In the genomic region with DNA sequence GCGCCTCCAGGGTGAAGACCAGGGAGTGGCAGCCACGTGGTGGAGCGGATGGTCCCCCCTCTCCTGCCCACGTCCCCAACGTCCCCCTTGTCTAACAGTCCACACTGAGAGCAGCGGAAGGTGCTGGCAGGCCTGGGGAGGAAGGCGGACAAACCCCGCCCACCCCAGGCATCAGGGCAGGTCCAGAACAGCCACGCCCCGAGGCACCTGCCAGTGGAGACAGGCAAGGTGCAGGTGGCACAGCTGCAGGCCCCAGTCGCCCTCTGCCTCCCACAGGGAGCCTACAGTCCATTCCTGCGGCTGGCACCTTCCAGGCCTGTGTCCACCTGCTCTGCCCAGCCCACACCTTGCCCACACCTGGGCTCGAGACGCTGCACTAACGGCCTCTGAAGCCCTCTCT, we compare ENCODE assay signal across 21 cellular contexts. TPM values are rescaled to one million over a fixed set of nuclear protein-coding genes. Genes with fewer than 3 reads are reported as not detected.
DNase-seq lines count a peak whose midpoint lies in the region; ATAC-seq and TF ChIP-seq lines count a peak whose summit lies in the region.
"Had no signal": no experiment of that assay in that cellular context is flagged by ENCODE, and none has a peak within 500 bp of the region (broad histone marks: within the 10 kb centered on the region; RNA-seq: fewer than 3 reads in every experiment).

No MANE protein-coding gene starts in this region.

- CTCF ChIA-PET in Calu3 (lab: Charles Lee) = no interaction called here

- H3K9me3 Mint-ChIP-seq in Calu3 (ENCODE audit: low read depth, unreplicated experiment) = no peaks in the 10 kb centered on the region
- H3K9me3 Mint-ChIP-seq: CD8-positive, alpha-beta T cell had no signal

- peaks cover 15% of the 10 kb centered on the region for H3K4me1 Mint-ChIP-seq in Calu3 (ENCODE audit: low read depth, unreplicated experiment)

- peak overlapping the region; percentile 37 for H3K27ac ChIP-seq in OCI-LY1 (ENCODE audit: low read depth, low read length, poor library complexity, severe bottlenecking)
- H3K27ac ChIP-seq in transverse colon = no peak overlapping the region
- H3K27ac ChIP-seq in prostate gland = no peak overlapping the region
- H3K27ac ChIP-seq: PC-9 had no signal

- no peaks in the 10 kb centered on the region for H3F3A ChIP-seq in OCI-LY1 (ENCODE audit: insufficient read depth, low read length)

- no peak for TF ChIP-seq CTCF in Calu3 (IDR thresholded peaks at IDR 0.05; ENCODE audit: unreplicated experiment)
- no peak for TF ChIP-seq CTCF in OCI-LY1 (IDR thresholded peaks at IDR 0.05; ENCODE audit: low read length)
- TF ChIP-seq CTCF in transverse colon (IDR thresholded peaks at IDR 0.05) = no peak
- no peak for TF ChIP-seq CTCF in prostate gland (IDR thresholded peaks at IDR 0.05)

- peak; percentile 62 for ATAC-seq in esophagus mucosa
- ATAC-seq in HG02885 (IDR thresholded peaks at IDR 0.05; ENCODE audit: poor library complexity, unreplicated experiment) = no peak
- ATAC-seq: CD8-positive, alpha-beta T cell; Right ventricle myocardium inferior had no signal

- TF ChIP-seq POLR2A in transverse colon (IDR thresholded peaks at IDR 0.05) (no peak), prostate gland (IDR thresholded peaks at IDR 0.05) (no peak)

- DNase-seq in Calu3 = peak; percentile 37
- DNase-seq in transverse colon = peak; percentile 70
- DNase-seq in GM19238 (ENCODE audit: insufficient read length, low spot score) = no peak
- no peak for DNase-seq in prostate gland (ENCODE audit: low spot score)
- DNase-seq: BE2C; CD8-positive, alpha-beta T cell; DMS 273 treated with DMSO at 0.1 percent for 48 hours; H7; IMR-90; Karpas-422; MG63; NCI-H1092 treated with DMSO at 0.1 percent for 48 hours; NCI-H345; NCI-H526 treated with DMSO at 0.1 percent for 48 hours; PC-9; SK-N-SH had no signal

- no peaks in the 10 kb centered on the region for H3K9me2 ChIP-seq in OCI-LY1 (ENCODE audit: low read depth, low read length)
- H3K9me2 ChIP-seq: SK-N-SH had no signal

- in situ Hi-C loops in transverse colon (cut with MboI; ENCODE audit: low pct_ligation_motif_present in 1 of 4, low pct_unique_long_range_greater_than_20kb in 1 of 4, low sequenced_read_pairs in 3 of 4) = no loop called here

- H4K20me1 ChIP-seq in OCI-LY1 (ENCODE audit: insufficient read depth, low read length) = no peaks in the 10 kb centered on the region

- no peaks in the 10 kb centered on the region for H3K27me3 Mint-ChIP-seq in Calu3 (ENCODE audit: unreplicated experiment)

- no peak overlapping the region for H2AFZ ChIP-seq in OCI-LY1 (ENCODE audit: low read length)
- H2AFZ ChIP-seq: PC-9 had no signal

- intact Hi-C loops in Calu3 (cut with micrococcal nuclease; ENCODE audit: unreplicated experiment) (no loop called here), transverse colon (cut with DNase I; ENCODE audit: low total_unique reads) (no loop called here), prostate gland (cut with DNase I) (no loop called here)

- no peak overlapping the region for H3K9ac ChIP-seq in OCI-LY1 (ENCODE audit: low read length)
- H3K9ac ChIP-seq: SK-N-SH had no signal

- H3K36me3 Mint-ChIP-seq in Calu3 (ENCODE audit: insufficient read depth, unreplicated experiment) = peaks cover 43% of the 10 kb centered on the region

- no peak overlapping the region; the same call in 1 of the 2 replicates for H3K4me2 ChIP-seq in OCI-LY1 (ENCODE audit: low read length)
- H3K4me2 ChIP-seq: PC-9, SK-N-SH had no signal

- H3K4me1 ChIP-seq in OCI-LY1 (ENCODE audit: insufficient read depth, low read length, severe bottlenecking) = peaks cover 12% of the 10 kb centered on the region
- no peaks in the 10 kb centered on the region for H3K4me1 ChIP-seq in transverse colon
- peaks cover 2% of the 10 kb centered on the region for H3K4me1 ChIP-seq in prostate gland (replicated peaks)
- H3K4me1 ChIP-seq: BE2C had no signal

- no peak overlapping the region for H3K4me3 Mint-ChIP-seq in Calu3 (ENCODE audit: low read depth, unreplicated experiment)
- H3K4me3 Mint-ChIP-seq: CD8-positive, alpha-beta T cell had no signal

- H3K9me3 ChIP-seq in OCI-LY1 (ENCODE audit: low read length) = no peaks in the 10 kb centered on the region
- H3K9me3 ChIP-seq in transverse colon = no peaks in the 10 kb centered on the region
- no peaks in the 10 kb centered on the region for H3K9me3 ChIP-seq in prostate gland
- H3K9me3 ChIP-seq: BE2C, MG63, SK-N-SH had no signal

- H3K27ac Mint-ChIP-seq in Calu3 (ENCODE audit: unreplicated experiment) = no peak overlapping the region
- H3K27ac Mint-ChIP-seq: CD8-positive, alpha-beta T cell had no signal

- no peak for TF ChIP-seq EP300 in transverse colon (IDR thresholded peaks at IDR 0.05; ENCODE audit: low read depth)

- WGBS in transverse colon (ENCODE audit: low coverage in 1 of 2), 2 donors = 72% methylated on average over 8 of the region's 15 CpGs; no CpG with 5 or more reads in 1 of the 2 donors
- 70% methylated on average over 15 of the region's 15 CpGs for WGBS in prostate gland

- H3K36me3 ChIP-seq in OCI-LY1 (ENCODE audit: insufficient read depth, low read length) (peaks cover 18% of the 10 kb centered on the region; the same call in 1 of the 2 replicates), transverse colon (no peaks in the 10 kb centered on the region), prostate gland (no peaks in the 10 kb centered on the region)
- H3K36me3 ChIP-seq: MG63 had no signal

- H3K79me2 ChIP-seq in OCI-LY1 (ENCODE audit: insufficient read depth, low read length) = no peaks in the 10 kb centered on the region

- no peaks in the 10 kb centered on the region for H3K27me3 ChIP-seq in OCI-LY1 (ENCODE audit: insufficient read depth, low read length)
- no peaks in the 10 kb centered on the region for H3K27me3 ChIP-seq in transverse colon
- H3K27me3 ChIP-seq in prostate gland (replicated peaks; ENCODE audit: insufficient read depth) = no peaks in the 10 kb centered on the region
- H3K27me3 ChIP-seq: BE2C, MG63 had no signal

- H3K4me3 ChIP-seq in OCI-LY1 (ENCODE audit: low read depth, low read length, poor library complexity, severe bottlenecking) = no peak overlapping the region
- no peak overlapping the region for H3K4me3 ChIP-seq in transverse colon
- H3K4me3 ChIP-seq in prostate gland = no peak overlapping the region
- H3K4me3 ChIP-seq: MG63, PC-9 had no signal

- no TSS peak for BruUV-seq in Calu3 (replicated peaks; lab: Mats Ljungman, UMichigan)

RNA-seq across cellular contexts. Expression of gene CYP2W1, which starts 24.9 kb away (rescaled TPM):
- 0.71 and 1.3 TPM in 2 replicates for total RNA-seq in Calu3 (2022)
- 0.36 TPM for total RNA-seq in esophagus mucosa
- under 1 TPM in 2 of 4 donors, not detected in 2; 0.41 to 0.95 TPM for total RNA-seq in transverse colon
- total RNA-seq in prostate gland = 1 to 10 TPM; 3.1 to 4.0 TPM
- total RNA-seq: CD8-positive, alpha-beta T cell; H7; IMR-90; PC-9; Right ventricle myocardium inferior; T-helper 1 cell treated with Interleukin-12 subunit alpha and Interleukin-12 subunit beta and Interleukin-4 antibody, amounts not matched to agents 30 ng/mL and 1 ng/mL, for 36 hours had no signal

RNA-seq across cellular contexts. Expression of gene COX19, which starts 32.6 kb away (rescaled TPM):
- total RNA-seq in Calu3 (2022) = 37.4 and 39.1 TPM in 2 replicates
- 5.5 TPM for total RNA-seq in esophagus mucosa
- total RNA-seq in transverse colon = 10 to 100 TPM in 3 of 4 donors, 1 to 10 TPM in 1; 8.6 to 30.2 (median 16.9) TPM
- total RNA-seq in prostate gland = 10 to 100 TPM; 11.3 to 17.0 TPM

RNA-seq across cellular contexts. Expression of gene GPR146, which starts 36.4 kb away (rescaled TPM):
- total RNA-seq in Calu3 (2022) (0.66 and 1.8 TPM in 2 replicates), esophagus mucosa (2.3 TPM), transverse colon (10 to 100 TPM in 1 of 4 donors, 1 to 10 TPM in 1, not detected in 2; 9.2 to 14.5 TPM), prostate gland (10 to 100 TPM in 1 of 2 donors, 1 to 10 TPM in 1; 6.1 to 25.9 TPM)

RNA-seq across cellular contexts. Expression of gene ADAP1, which starts 53.4 kb away (rescaled TPM):
- total RNA-seq in Calu3 (2022) = 173 and 220 TPM in 2 replicates
- total RNA-seq in esophagus mucosa = 5.7 TPM
- 100 to 1,000 TPM in 3 of 4 donors, 10 to 100 TPM in 1; 84.9 to 360 (median 169) TPM for total RNA-seq in transverse colon
- 1 to 10 TPM; 5.9 to 8.3 TPM for total RNA-seq in prostate gland

Comparison
In these comparisons a context has a peak if more than half of its experiments do, and no peak if none do; other contexts are left out.
1. DNase-seq: peak in Calu3 (single experiment) and transverse colon (single experiment); none in GM19238 (single experiment) and prostate gland (single experiment).